Comparison of ENCODE assay signal across 8 cellular contexts in the genomic region with DNA sequence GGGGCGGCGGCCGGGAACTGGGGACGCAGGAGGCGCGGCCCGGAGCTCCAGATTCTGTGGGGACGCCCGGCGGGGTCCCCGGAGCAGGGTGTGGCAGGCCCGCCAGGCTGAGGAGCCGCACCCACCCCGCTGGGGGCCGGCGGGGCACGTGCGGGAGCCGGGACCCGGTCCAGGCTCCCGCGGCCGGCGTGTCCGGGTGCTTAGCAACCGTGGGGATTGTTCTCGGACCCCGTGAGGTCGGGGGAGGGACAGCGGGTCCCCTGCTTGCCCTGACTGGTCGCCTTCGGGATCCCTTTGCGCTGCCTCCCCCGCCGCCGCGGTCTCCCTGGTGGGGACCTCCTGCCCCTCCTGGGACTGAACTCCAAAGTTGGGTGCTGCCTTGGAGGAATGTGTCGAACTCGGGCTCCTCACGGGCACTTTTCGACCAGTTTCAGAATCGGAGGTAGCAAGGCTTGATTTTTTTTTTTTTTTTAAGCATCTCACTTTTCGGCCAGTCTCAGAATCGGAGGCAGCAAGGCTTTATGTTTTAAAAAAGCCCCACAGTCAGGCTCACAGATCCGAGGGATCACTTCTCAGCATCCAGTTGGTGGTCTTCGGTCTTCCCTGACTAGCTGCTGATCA. TPM values are rescaled to one million over a fixed set of nuclear protein-coding genes. Genes with fewer than 3 reads are reported as not detected.
DNase-seq lines count a peak whose midpoint lies in the region; ATAC-seq, FAIRE-seq and TF ChIP-seq lines count a peak whose summit lies in the region.

No MANE protein-coding gene starts in this region.

- peaks cover 10% of the 10 kb centered on the region for H3K79me2 ChIP-seq in neural progenitor cell (ENCODE audit: low read depth)

- ATAC-seq in HG02885 (IDR thresholded peaks at IDR 0.05; ENCODE audit: poor library complexity, unreplicated experiment) (peak; percentile 32), foreskin keratinocyte (peak; percentile 4)

- H3K36me3 Mint-ChIP-seq in activated T-helper 2 cell treated with anti-CD3 and anti-CD28 coated beads, Interferon-gamma antibody, Interleukin-2, Interleukin-4, amounts not matched to agents 10 μg/mL and 5 μg/mL and 100 μg/mL, durations not matched to agents 14 hours and 24 hours and 36 hours (ENCODE audit: low read depth): peaks cover 19% of the 10 kb centered on the region
- peaks cover 12% of the 10 kb centered on the region for H3K36me3 Mint-ChIP-seq in neural progenitor cell
- H3K36me3 Mint-ChIP-seq in type B pancreatic cell: peaks cover 10% of the 10 kb centered on the region

- H3K36me3 ChIP-seq in neural progenitor cell: no peaks in the 10 kb centered on the region

- H3K27ac ChIP-seq in 22Rv1 (peak overlapping the region; percentile 56), foreskin keratinocyte (peak overlapping the region; percentile 68), neural progenitor cell (peak overlapping the region; percentile 92)

- H3K4me3 ChIP-seq in neural progenitor cell: peak overlapping the region; percentile 96

- peak overlapping the region; percentile 85 for H3K4me2 ChIP-seq in neural progenitor cell

- intact Hi-C loops in activated T-helper 2 cell treated with anti-CD3 and anti-CD28 coated beads, Interferon-gamma antibody, Interleukin-2, Interleukin-4, amounts not matched to agents 10 μg/mL and 5 μg/mL and 100 μg/mL, durations not matched to agents 14 hours and 24 hours and 36 hours (cut with micrococcal nuclease): loop anchor here (2.0 to 5.0 kb wide), 3 partner anchors 55 to 124 kb away; partner anchors contain the start of genes AHDC1 and PPP1R8

- peak overlapping the region; percentile 97 for H2AFZ ChIP-seq in neural progenitor cell (replicated peaks)

- H3K27me3 ChIP-seq in foreskin keratinocyte (no peaks in the 10 kb centered on the region), neural progenitor cell (no peaks in the 10 kb centered on the region)

- H3F3A ChIP-seq in neural progenitor cell (ENCODE audit: low read depth): peaks cover 27% of the 10 kb centered on the region

- no peak for TF ChIP-seq POLR2A in GM12891 (IDR thresholded peaks at IDR 0.05; ENCODE audit: low read depth, low read length)

- DNase-seq in GM12891 (ENCODE audit: insufficient read length, low spot score): peak; percentile 56
- DNase-seq in NCI-H460 (ENCODE audit: extremely low read depth, low read depth): peak; percentile 14
- peak; percentile 43 for DNase-seq in activated T-helper 2 cell treated with anti-CD3 and anti-CD28 coated beads, Interferon-gamma antibody, Interleukin-2, Interleukin-4, amounts not matched to agents 10 μg/mL and 5 μg/mL and 100 μg/mL, durations not matched to agents 14 hours and 24 hours and 36 hours (ENCODE audit: low spot score)
- peak in 1 of 2 donors; percentile 20 for DNase-seq in foreskin keratinocyte
- peak; percentile 86 for DNase-seq in neural progenitor cell (ENCODE audit: low spot score)
- peak; percentile 75 for DNase-seq in type B pancreatic cell (ENCODE audit: extremely low spot score, unreplicated experiment)

- FAIRE-seq in GM12891 (lab: Jason Lieb, UNC): no peak

- no peaks in the 10 kb centered on the region for H4K20me1 ChIP-seq in neural progenitor cell (ENCODE audit: low read depth)

- H3K4me1 ChIP-seq in foreskin keratinocyte (peaks cover 17% of the 10 kb centered on the region), neural progenitor cell (peaks cover 13% of the 10 kb centered on the region)

- peaks cover 14% of the 10 kb centered on the region for H3K4me1 Mint-ChIP-seq in activated T-helper 2 cell treated with anti-CD3 and anti-CD28 coated beads, Interferon-gamma antibody, Interleukin-2, Interleukin-4, amounts not matched to agents 10 μg/mL and 5 μg/mL and 100 μg/mL, durations not matched to agents 14 hours and 24 hours and 36 hours (ENCODE audit: low read depth)
- peaks cover 22% of the 10 kb centered on the region for H3K4me1 Mint-ChIP-seq in neural progenitor cell
- peaks cover 4% of the 10 kb centered on the region for H3K4me1 Mint-ChIP-seq in type B pancreatic cell (ENCODE audit: unreplicated experiment)

- peak overlapping the region; percentile 61 for H3K9ac ChIP-seq in neural progenitor cell

- H3K9me3 Mint-ChIP-seq in activated T-helper 2 cell treated with anti-CD3 and anti-CD28 coated beads, Interferon-gamma antibody, Interleukin-2, Interleukin-4, amounts not matched to agents 10 μg/mL and 5 μg/mL and 100 μg/mL, durations not matched to agents 14 hours and 24 hours and 36 hours: no peaks in the 10 kb centered on the region
- H3K9me3 Mint-ChIP-seq in neural progenitor cell: no peaks in the 10 kb centered on the region
- no peaks in the 10 kb centered on the region for H3K9me3 Mint-ChIP-seq in type B pancreatic cell

- TF ChIP-seq CTCF in 22Rv1 (IDR thresholded peaks at IDR 0.05) (no peak), foreskin keratinocyte (conservative IDR thresholded peaks at IDR 0.05) (no peak), neural progenitor cell (IDR thresholded peaks at IDR 0.05) (no peak), type B pancreatic cell (conservative IDR thresholded peaks at IDR 0.05) (peak; percentile 42)

- no peaks in the 10 kb centered on the region for H3K9me3 ChIP-seq in neural progenitor cell (ENCODE audit: low read depth)

- peak overlapping the region; percentile 33 for H3K27ac Mint-ChIP-seq in activated T-helper 2 cell treated with anti-CD3 and anti-CD28 coated beads, Interferon-gamma antibody, Interleukin-2, Interleukin-4, amounts not matched to agents 10 μg/mL and 5 μg/mL and 100 μg/mL, durations not matched to agents 14 hours and 24 hours and 36 hours
- H3K27ac Mint-ChIP-seq in neural progenitor cell (peak overlapping the region; percentile 63), type B pancreatic cell (peak overlapping the region; percentile 78)

- no peaks in the 10 kb centered on the region for H3K27me3 Mint-ChIP-seq in activated T-helper 2 cell treated with anti-CD3 and anti-CD28 coated beads, Interferon-gamma antibody, Interleukin-2, Interleukin-4, amounts not matched to agents 10 μg/mL and 5 μg/mL and 100 μg/mL, durations not matched to agents 14 hours and 24 hours and 36 hours (ENCODE audit: low read depth)
- H3K27me3 Mint-ChIP-seq in neural progenitor cell (ENCODE audit: insufficient read depth, low read depth) (no peaks in the 10 kb centered on the region), type B pancreatic cell (no peaks in the 10 kb centered on the region)

- H3K4me3 Mint-ChIP-seq in activated T-helper 2 cell treated with anti-CD3 and anti-CD28 coated beads, Interferon-gamma antibody, Interleukin-2, Interleukin-4, amounts not matched to agents 10 μg/mL and 5 μg/mL and 100 μg/mL, durations not matched to agents 14 hours and 24 hours and 36 hours (ENCODE audit: low read depth): peak overlapping the region; percentile 81
- H3K4me3 Mint-ChIP-seq in neural progenitor cell (peak overlapping the region; percentile 91), type B pancreatic cell (peak overlapping the region; percentile 88)

TF ChIP-seq in GM12891, 5 proteins besides CTCF, POLR2A, EP300 and RAD21:
- TF ChIP-seq TAF1 (IDR thresholded peaks at IDR 0.05; ENCODE audit: low read depth, low read length) (no peak), PAX5 (IDR thresholded peaks at IDR 0.05; ENCODE audit: insufficient read depth, low read length, severe bottlenecking) (no peak), POLR2AphosphoS5 (IDR thresholded peaks at IDR 0.05; ENCODE audit: low read depth, low read length) (no peak), POU2F2 (IDR thresholded peaks at IDR 0.05; ENCODE audit: low read depth, low read length) (no peak), SPI1 (IDR thresholded peaks at IDR 0.05; ENCODE audit: low read depth, low read length) (no peak)

RNA-seq across cellular contexts. Expression of gene FAM76A, which starts 0.5 kb away (rescaled TPM):
- polyA plus RNA-seq in GM12891 (2012; ENCODE audit: low read depth, missing spikeins): 2.0 TPM
- 5.6 and 7.9 TPM in 2 replicates for total RNA-seq in NCI-H460 (2014; rRNA removed; shearing (Covaris generic))
- polyA plus RNA-seq in NCI-H460 (2014; cell fraction: nucleus; rRNA removed): 5.8 and 9.3 TPM in 2 replicates
- total RNA-seq in activated T-helper 2 cell treated with anti-CD3 and anti-CD28 coated beads, Interferon-gamma antibody, Interleukin-2, Interleukin-4, amounts not matched to agents 10 μg/mL and 5 μg/mL and 100 μg/mL, durations not matched to agents 14 hours and 24 hours and 36 hours: 13.6 and 14.0 TPM in 2 replicates
- total RNA-seq in foreskin keratinocyte (12.2 and 12.9 TPM in 2 replicates), neural progenitor cell (ENCODE audit: low replicate concordance) (13.6 and 28.2 TPM in 2 replicates), type B pancreatic cell (ENCODE audit: low replicate concordance) (12.3 and 14.2 TPM in 2 replicates)
- 4.4 and 5.6 TPM in 2 replicates for polyA plus RNA-seq in foreskin keratinocyte

RNA-seq across cellular contexts. Expression of gene STX12, which starts 46.7 kb away (rescaled TPM):
- polyA plus RNA-seq in GM12891 (2012; ENCODE audit: low read depth, missing spikeins): 14.7 TPM
- 17.6 and 18.5 TPM in 2 replicates for total RNA-seq in NCI-H460 (2014; rRNA removed; shearing (Covaris generic))
- 7.2 and 14.9 TPM in 2 replicates for polyA plus RNA-seq in NCI-H460 (2014; cell fraction: nucleus; rRNA removed)
- total RNA-seq in activated T-helper 2 cell treated with anti-CD3 and anti-CD28 coated beads, Interferon-gamma antibody, Interleukin-2, Interleukin-4, amounts not matched to agents 10 μg/mL and 5 μg/mL and 100 μg/mL, durations not matched to agents 14 hours and 24 hours and 36 hours: 23.3 and 25.9 TPM in 2 replicates
- 21.0 and 22.5 TPM in 2 replicates for total RNA-seq in foreskin keratinocyte
- 10.2 and 11.6 TPM in 2 replicates for polyA plus RNA-seq in foreskin keratinocyte
- total RNA-seq in neural progenitor cell (ENCODE audit: low replicate concordance): 16.0 and 24.1 TPM in 2 replicates
- 28.9 and 41.6 TPM in 2 replicates for total RNA-seq in type B pancreatic cell (ENCODE audit: low replicate concordance)

RNA-seq across cellular contexts. Expression of gene IFI6, which starts 54.3 kb away (rescaled TPM):
- 77.6 TPM for polyA plus RNA-seq in GM12891 (2012; ENCODE audit: low read depth, missing spikeins)
- 23.1 and 28.8 TPM in 2 replicates for total RNA-seq in NCI-H460 (2014; rRNA removed; shearing (Covaris generic))
- 65.7 and 112 TPM in 2 replicates for polyA plus RNA-seq in NCI-H460 (2014; cell fraction: nucleus; rRNA removed)
- 35.0 and 35.2 TPM in 2 replicates for total RNA-seq in activated T-helper 2 cell treated with anti-CD3 and anti-CD28 coated beads, Interferon-gamma antibody, Interleukin-2, Interleukin-4, amounts not matched to agents 10 μg/mL and 5 μg/mL and 100 μg/mL, durations not matched to agents 14 hours and 24 hours and 36 hours
- 797 and 1,066 TPM in 2 replicates for total RNA-seq in foreskin keratinocyte
- polyA plus RNA-seq in foreskin keratinocyte: 1,018 and 1,394 TPM in 2 replicates
- 2.4 and 7.2 TPM in 2 replicates for total RNA-seq in neural progenitor cell (ENCODE audit: low replicate concordance)
- 62.2 and 136 TPM in 2 replicates for total RNA-seq in type B pancreatic cell (ENCODE audit: low replicate concordance)
